In the genomic region with DNA sequence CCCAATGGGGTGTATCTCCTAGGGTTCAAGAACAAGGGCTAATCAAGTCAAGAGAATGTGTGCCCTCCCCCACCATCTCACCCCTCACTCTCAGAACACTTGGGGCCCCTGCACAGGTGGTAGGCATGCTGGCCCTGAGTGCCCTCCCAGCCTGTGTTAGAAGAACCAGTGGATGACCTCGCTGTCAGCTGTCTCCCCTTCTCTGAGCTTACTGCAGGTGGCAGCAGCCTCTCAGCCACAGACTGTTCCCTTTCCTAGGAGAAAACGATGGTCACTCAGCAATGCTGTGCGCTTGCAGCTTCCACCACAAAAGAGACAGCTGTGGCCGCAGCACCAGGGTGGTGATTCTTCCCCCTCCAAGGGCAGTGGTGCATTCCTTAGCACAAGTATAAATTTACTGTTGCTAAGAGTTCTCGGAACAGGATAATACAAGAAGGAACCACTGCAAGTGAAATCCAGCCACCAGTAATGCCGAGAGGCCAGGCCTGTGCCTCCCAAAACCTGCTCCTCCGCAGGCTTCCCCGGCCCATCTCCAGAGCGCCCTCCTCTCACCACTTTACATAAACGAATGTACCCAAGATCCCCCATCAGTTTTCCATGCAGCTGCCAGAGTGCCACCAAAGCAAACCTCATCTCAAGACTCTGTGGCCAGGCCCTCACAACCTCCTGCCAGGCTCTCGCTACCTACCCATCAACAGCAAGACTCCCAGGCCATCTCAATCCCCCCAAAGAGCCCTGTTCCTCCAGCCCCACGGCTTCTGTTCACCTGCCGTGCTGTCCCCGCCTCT, we compare ENCODE assay signal across 8 cellular contexts. TPM values are rescaled to one million over a fixed set of nuclear protein-coding genes. Genes with fewer than 3 reads are reported as not detected.
A peak's percentile ranks its signal among the peaks of the same experiment; 100 is the strongest.
DNase-seq lines count a peak whose midpoint lies in the region; ATAC-seq, FAIRE-seq and TF ChIP-seq lines count a peak whose summit lies in the region.

No MANE protein-coding gene starts in this region.

- no peaks in the 10 kb centered on the region for H3K36me3 Mint-ChIP-seq in activated CD4-positive, alpha-beta T cell treated with anti-CD3 and anti-CD28 coated beads, Interleukin-2, amount 10 ng/mL, durations not matched to agents 24 days and 14 days (ENCODE audit: low read depth)

- TF ChIP-seq CTCF in BE2C (IDR thresholded peaks at IDR 0.05; ENCODE audit: low read depth, low read length), result peak; percentile 98

- no peaks in the 10 kb centered on the region for H3K36me3 ChIP-seq in BE2C

- H3K27me3 Mint-ChIP-seq in activated CD4-positive, alpha-beta T cell treated with anti-CD3 and anti-CD28 coated beads, Interleukin-2, amount 10 ng/mL, durations not matched to agents 24 days and 14 days, result peaks cover 52% of the 10 kb centered on the region

- no peaks in the 10 kb centered on the region for H3K9me3 ChIP-seq in BE2C

- H3K4me1 Mint-ChIP-seq in activated CD4-positive, alpha-beta T cell treated with anti-CD3 and anti-CD28 coated beads, Interleukin-2, amount 10 ng/mL, durations not matched to agents 24 days and 14 days, result peaks cover 12% of the 10 kb centered on the region

- H3K4me3 ChIP-seq in BE2C (ENCODE audit: low read depth, low read length), result peak overlapping the region; percentile 90

- peaks cover 19% of the 10 kb centered on the region for H3K4me1 ChIP-seq in BE2C

- ATAC-seq in GM19463 (IDR thresholded peaks at IDR 0.05; ENCODE audit: unreplicated experiment) (peak; percentile 48), GM21526 (IDR thresholded peaks at IDR 0.05; ENCODE audit: low FRiP score, unreplicated experiment) (no peak)

- H3K9me3 Mint-ChIP-seq in activated CD4-positive, alpha-beta T cell treated with anti-CD3 and anti-CD28 coated beads, Interleukin-2, amount 10 ng/mL, durations not matched to agents 24 days and 14 days, result no peaks in the 10 kb centered on the region

- H3K27ac Mint-ChIP-seq in activated CD4-positive, alpha-beta T cell treated with anti-CD3 and anti-CD28 coated beads, Interleukin-2, amount 10 ng/mL, durations not matched to agents 24 days and 14 days, result peak overlapping the region; percentile 30

- DNase-seq in BE2C (peak; percentile 83), NCI-H2171 treated with DMSO at 0.1 percent for 48 hours (lab: John Stamatoyannopoulos, UW) (peak; percentile 61), lung microvascular endothelial cell (ENCODE audit: low read depth in 2 of 2) (peak; percentile 81 to 85)
- peak; percentile 87 for DNase-seq in activated CD4-positive, alpha-beta T cell treated with anti-CD3 and anti-CD28 coated beads, Interleukin-2, amount 10 ng/mL, durations not matched to agents 24 days and 14 days
- DNase-seq in stimulated activated CD8-positive, alpha-beta memory T cell treated with anti-CD3 and anti-CD28 coated beads, Interleukin-7, amount 100 ng/mL, for 4 hours (ENCODE audit: low read depth in 2 of 2), result peak; percentile 8 to 10

- H3K27me3 ChIP-seq in BE2C, result peaks cover 2% of the 10 kb centered on the region; the same call in 1 of the 2 replicates

- FAIRE-seq in endometrium (lab: Jason Lieb, UNC), result peak; percentile 60

- intact Hi-C loops in activated CD4-positive, alpha-beta T cell treated with anti-CD3 and anti-CD28 coated beads, Interleukin-2, amount 10 ng/mL, durations not matched to agents 24 days and 14 days (cut with micrococcal nuclease), result loop anchor here (1.0 to 10.0 kb wide), 6 partner anchors 40 to 405 kb away; a partner anchor contains a TSS

- H3K4me3 Mint-ChIP-seq in activated CD4-positive, alpha-beta T cell treated with anti-CD3 and anti-CD28 coated beads, Interleukin-2, amount 10 ng/mL, durations not matched to agents 24 days and 14 days, result peak overlapping the region; percentile 65

RNA-seq across cellular contexts. Expression of a gene that starts 0.9 kb away (rescaled TPM):
- 63.1 TPM for polyA plus RNA-seq in BE2C (2012; ENCODE audit: insufficient read depth, insufficient read length, low read depth)
- 17.6 TPM in 2 replicates for total RNA-seq in activated CD4-positive, alpha-beta T cell treated with anti-CD3 and anti-CD28 coated beads, Interleukin-2, amount 10 ng/mL, durations not matched to agents 24 days and 14 days
- 0.44 TPM in 1 of 2 replicates, not detected in the other for total RNA-seq in lung microvascular endothelial cell

RNA-seq across cellular contexts. Expression of a gene that starts 59.9 kb away (rescaled TPM):
- polyA plus RNA-seq in BE2C (2012; ENCODE audit: insufficient read depth, insufficient read length, low read depth), result 0.22 TPM
- 0.42 and 0.57 TPM in 2 replicates for total RNA-seq in activated CD4-positive, alpha-beta T cell treated with anti-CD3 and anti-CD28 coated beads, Interleukin-2, amount 10 ng/mL, durations not matched to agents 24 days and 14 days
- total RNA-seq in lung microvascular endothelial cell, result 0.22 and 0.60 TPM in 2 replicates

Comparison
In these comparisons a context has a peak if more than half of its experiments do, and no peak if none do; other contexts are left out.
1. DNase-seq: peak in every context shown above with its lines; median percentile 87 in activated CD4-positive, alpha-beta T cell treated with anti-CD3 and anti-CD28 coated beads, Interleukin-2, amount 10 ng/mL, durations not matched to agents 24 days and 14 days; 83 in BE2C; 83 in lung microvascular endothelial cell; 61 in NCI-H2171 treated with DMSO at 0.1 percent for 48 hours; 9 in stimulated activated CD8-positive, alpha-beta memory T cell treated with anti-CD3 and anti-CD28 coated beads, Interleukin-7, amount 100 ng/mL, for 4 hours.
2. RNA of a gene that starts 0.9 kb away (total RNA-seq): 17.6 TPM in activated CD4-positive, alpha-beta T cell treated with anti-CD3 and anti-CD28 coated beads, Interleukin-2, amount 10 ng/mL, durations not matched to agents 24 days and 14 days; 0.44 TPM in lung microvascular endothelial cell; every median in the first group is over 10 times any median in the second.